In the genomic region with DNA sequence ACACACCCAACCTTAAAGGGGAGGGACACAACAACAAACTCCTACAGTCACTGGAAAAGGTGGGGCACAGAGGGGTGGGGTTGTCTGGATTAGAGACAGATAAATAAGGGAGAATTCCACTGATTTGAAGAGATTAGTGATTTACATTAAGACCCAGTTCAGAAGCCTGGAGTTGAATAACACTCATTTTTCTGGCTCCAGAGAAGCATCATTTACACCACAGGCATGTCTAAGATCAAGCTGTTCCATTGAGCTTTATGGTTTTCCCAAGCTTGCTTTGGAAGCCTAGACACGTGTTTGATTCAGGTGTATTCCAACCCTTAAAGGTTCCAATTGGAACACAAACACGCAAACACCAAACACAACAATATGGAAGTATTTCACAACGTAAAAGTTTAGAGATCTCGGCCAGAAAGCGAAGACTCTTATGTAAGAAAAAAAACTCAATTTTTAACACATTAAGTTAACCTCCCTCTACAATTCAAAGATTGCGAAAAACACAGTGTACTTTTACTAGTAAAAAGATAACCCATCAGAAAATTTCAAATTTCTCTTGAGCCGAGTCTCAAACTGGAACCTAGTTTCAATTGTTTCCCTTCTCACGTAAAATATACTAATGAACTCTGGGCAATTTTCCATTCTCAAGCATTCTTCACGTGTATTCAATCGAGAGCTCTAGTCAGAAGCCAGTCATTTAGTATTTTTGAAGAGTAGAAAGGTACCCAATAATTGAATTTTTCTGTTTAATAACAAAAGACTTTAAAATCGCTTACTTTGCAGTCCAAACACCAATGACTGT, we compare ENCODE assay signal across 9 cellular contexts. TPM values are rescaled to one million over a fixed set of nuclear protein-coding genes. Genes with fewer than 3 reads are reported as not detected.
DNase-seq lines count a peak whose midpoint lies in the region; ATAC-seq and TF ChIP-seq lines count a peak whose summit lies in the region.
"Had no signal": no experiment of that assay in that cellular context is flagged by ENCODE, and none has a peak within 500 bp of the region (broad histone marks: within the 10 kb centered on the region; RNA-seq: fewer than 3 reads in every experiment).

No MANE protein-coding gene starts in this region.

- no peaks in the 10 kb centered on the region for H3K9me3 ChIP-seq in BE2C
- H3K9me3 ChIP-seq in HUES6 (ENCODE audit: control insufficient read depth, insufficient read depth, low read depth, low read length) = no peaks in the 10 kb centered on the region; the same call in 1 of the 2 replicates
- H3K9me3 ChIP-seq in breast epithelium = no peaks in the 10 kb centered on the region
- H3K9me3 ChIP-seq in mucosa of stomach (ENCODE audit: control insufficient read depth, low read length) = no peaks in the 10 kb centered on the region
- H3K9me3 ChIP-seq: mucosa of descending colon had no signal

- peak overlapping the region; percentile 96 for H3K4me3 ChIP-seq in BE2C (ENCODE audit: low read depth, low read length)
- peak overlapping the region; percentile 100 for H3K4me3 ChIP-seq in HUES6 (ENCODE audit: low read depth, low read length)
- peak overlapping the region; percentile 99 to 100 (median 100) for H3K4me3 ChIP-seq in breast epithelium
- H3K4me3 ChIP-seq in mucosa of stomach (ENCODE audit: low read length) = no peak overlapping the region

- peak overlapping the region; percentile 99; the same call in 1 of the 2 replicates for H3K27ac ChIP-seq in HUES6 (ENCODE audit: low read depth, low read length)
- H3K27ac ChIP-seq in breast epithelium = peak overlapping the region; percentile 20 to 100

- H3K9ac ChIP-seq in HUES6 (ENCODE audit: low read length) (peak overlapping the region; percentile 99), mucosa of stomach (ENCODE audit: low read length) (peak overlapping the region; percentile 100)

- ATAC-seq in HG03135 (IDR thresholded peaks at IDR 0.05; ENCODE audit: unreplicated experiment) = no peak
- no peak for ATAC-seq in HG03439 (IDR thresholded peaks at IDR 0.05; ENCODE audit: unreplicated experiment)
- ATAC-seq: mucosa of descending colon had no signal

- no peak for DNase-seq in BE2C
- DNase-seq in breast epithelium (ENCODE audit: low spot score in 2 of 2) = no peak
- DNase-seq in NCI-H128 (lab: John Stamatoyannopoulos, UW; ENCODE audit: unreplicated experiment) = no peak
- no peak for DNase-seq in HK-2 (ENCODE audit: unreplicated experiment)

- H3K27me3 ChIP-seq in BE2C (no peaks in the 10 kb centered on the region), HUES6 (ENCODE audit: control insufficient read depth, insufficient read depth, low read length) (no peaks in the 10 kb centered on the region), breast epithelium (no peaks in the 10 kb centered on the region), mucosa of stomach (ENCODE audit: control insufficient read depth, insufficient read depth, low read length) (no peaks in the 10 kb centered on the region)

- TF ChIP-seq CTCF in BE2C (IDR thresholded peaks at IDR 0.05; ENCODE audit: low read depth, low read length) = no peak
- TF ChIP-seq CTCF in breast epithelium (IDR thresholded peaks at IDR 0.05) = no peak

- H3K36me3 ChIP-seq in BE2C (peaks cover 50% of the 10 kb centered on the region), HUES6 (ENCODE audit: control insufficient read depth, insufficient read depth, low read length) (peaks cover 41% of the 10 kb centered on the region), breast epithelium (no peaks in the 10 kb centered on the region), mucosa of stomach (ENCODE audit: control insufficient read depth, insufficient read depth, low read length) (no peaks in the 10 kb centered on the region)

- intact Hi-C loops in breast epithelium (cut with DNase I; ENCODE audit: low total_unique reads) = no loop called here

- no peak for TF ChIP-seq POLR2A in breast epithelium (IDR thresholded peaks at IDR 0.05)

- H3K4me1 ChIP-seq in BE2C (peaks cover 11% of the 10 kb centered on the region), HUES6 (ENCODE audit: control insufficient read depth, insufficient read depth, low read length) (peaks cover 27% of the 10 kb centered on the region), breast epithelium (peaks cover 0 to 22% of the 10 kb centered on the region in 2 donors), mucosa of stomach (ENCODE audit: control insufficient read depth, insufficient read depth, low read length) (peaks cover 36% of the 10 kb centered on the region)

RNA-seq across cellular contexts. Expression of gene TRA2B, which starts 2.1 kb away (rescaled TPM):
- 391 TPM for polyA plus RNA-seq in BE2C (2012; ENCODE audit: insufficient read depth, insufficient read length, low read depth)
- total RNA-seq in breast epithelium = 100 to 1,000 TPM; 163 to 278 (median 179) TPM
